11 cellular contexts compared by ENCODE assay signal in genomic region chr13:53138369-53139036, GRCh38.
DNase-seq lines count a peak whose midpoint lies in the region; ATAC-seq and TF ChIP-seq lines count a peak whose summit lies in the region.
"Had no signal": no experiment of that assay in that cellular context is flagged by ENCODE, and none has a peak within 500 bp of the region (broad histone marks: within the 10 kb centered on the region; RNA-seq: fewer than 3 reads in every experiment).

No MANE protein-coding gene starts in this region.

- WGBS in thyroid gland, 2 donors = 46 to 54% methylated on average over 14 of the region's 14 CpGs

- DNase-seq in H4 (ENCODE audit: low spot score) = peak; percentile 6
- DNase-seq in breast epithelium (ENCODE audit: low spot score in 2 of 2) = no peak
- DNase-seq in lower lobe of right lung = no peak
- peak; percentile 83 to 86 for DNase-seq in thyroid gland
- DNase-seq in mucosa of descending colon = no peak
- no peak for DNase-seq in NCI-H526 (lab: John Stamatoyannopoulos, UW)
- no peak for DNase-seq in cerebellar nuclear complex (lab: John Stamatoyannopoulos, UW)
- DNase-seq: activated naive CD4-positive, alpha-beta T cell treated with anti-CD3 and anti-CD28 coated beads for 36 hours; esophagus squamous epithelium; NCI-H1436; NCI-H774 had no signal

- H3K9me3 ChIP-seq in breast epithelium (no peaks in the 10 kb centered on the region), lower lobe of right lung (no peaks in the 10 kb centered on the region), thyroid gland (no peaks in the 10 kb centered on the region), mucosa of descending colon (no peaks in the 10 kb centered on the region)
- H3K9me3 ChIP-seq: esophagus squamous epithelium had no signal

- intact Hi-C loops in breast epithelium (cut with DNase I; ENCODE audit: low total_unique reads) (no loop called here), lower lobe of right lung (cut with DNase I) (no loop called here), thyroid gland (cut with DNase I) (no loop called here), mucosa of descending colon (cut with DNase I, micrococcal nuclease) (no loop called here)

- H3K36me3 ChIP-seq in breast epithelium (no peaks in the 10 kb centered on the region), lower lobe of right lung (no peaks in the 10 kb centered on the region), thyroid gland (no peaks in the 10 kb centered on the region), mucosa of descending colon (ENCODE audit: low read depth) (no peaks in the 10 kb centered on the region)
- H3K36me3 ChIP-seq: esophagus squamous epithelium had no signal

- peak; percentile 35 to 57 for ATAC-seq in lower lobe of right lung
- no peak for ATAC-seq in mucosa of descending colon

- H3K4me3 ChIP-seq in breast epithelium (peak overlapping the region in 1 of 3 donors; percentile 37), lower lobe of right lung (no peak overlapping the region), thyroid gland (replicated peaks in 1 of 3) (no peak overlapping the region), mucosa of descending colon (no peak overlapping the region)
- H3K4me3 ChIP-seq: esophagus squamous epithelium had no signal

- H3K27me3 ChIP-seq in breast epithelium (peaks cover 0 to 5% of the 10 kb centered on the region in 2 donors), lower lobe of right lung (ENCODE audit: low read depth) (peaks cover 8% of the 10 kb centered on the region), thyroid gland (no peaks in the 10 kb centered on the region)

- H3K4me1 ChIP-seq in breast epithelium (no peaks in the 10 kb centered on the region), lower lobe of right lung (no peaks in the 10 kb centered on the region), thyroid gland (peaks cover 63% of the 10 kb centered on the region in 2 donors), mucosa of descending colon (ENCODE audit: low read depth) (no peaks in the 10 kb centered on the region)
- H3K4me1 ChIP-seq: esophagus squamous epithelium had no signal

- TF ChIP-seq CTCF in breast epithelium (IDR thresholded peaks at IDR 0.05) = no peak
- no peak for TF ChIP-seq CTCF in lower lobe of right lung (IDR thresholded peaks at IDR 0.05)
- TF ChIP-seq CTCF in thyroid gland (IDR thresholded peaks at IDR 0.05) = no peak
- TF ChIP-seq CTCF in mucosa of descending colon (IDR thresholded peaks at IDR 0.05) = no peak

- H3K27ac ChIP-seq in breast epithelium (peak overlapping the region; percentile 10 to 87), lower lobe of right lung (peak overlapping the region; percentile 24), thyroid gland (peak overlapping the region; percentile 83 to 93 (median 86))

- TF ChIP-seq POLR2A in breast epithelium (IDR thresholded peaks at IDR 0.05) (no peak), thyroid gland (IDR thresholded peaks at IDR 0.05) (peak in 1 of 2 donors; percentile 20)

Comparison
In these comparisons a context has a peak if more than half of its experiments do, and no peak if none do; other contexts are left out.
1. DNase-seq: peak in H4 (single experiment) and thyroid gland (2 of 2); none in breast epithelium (0 of 2), lower lobe of right lung (single experiment), mucosa of descending colon (0 of 3), NCI-H526 (0 of 2) and cerebellar nuclear complex (0 of 2).
2. H3K27ac ChIP-seq: peak in every context shown above with its lines; median percentile 86 in thyroid gland; 48 in breast epithelium; 24 in lower lobe of right lung.